ENCODE assay signal across 10 cellular contexts in the genomic region with DNA sequence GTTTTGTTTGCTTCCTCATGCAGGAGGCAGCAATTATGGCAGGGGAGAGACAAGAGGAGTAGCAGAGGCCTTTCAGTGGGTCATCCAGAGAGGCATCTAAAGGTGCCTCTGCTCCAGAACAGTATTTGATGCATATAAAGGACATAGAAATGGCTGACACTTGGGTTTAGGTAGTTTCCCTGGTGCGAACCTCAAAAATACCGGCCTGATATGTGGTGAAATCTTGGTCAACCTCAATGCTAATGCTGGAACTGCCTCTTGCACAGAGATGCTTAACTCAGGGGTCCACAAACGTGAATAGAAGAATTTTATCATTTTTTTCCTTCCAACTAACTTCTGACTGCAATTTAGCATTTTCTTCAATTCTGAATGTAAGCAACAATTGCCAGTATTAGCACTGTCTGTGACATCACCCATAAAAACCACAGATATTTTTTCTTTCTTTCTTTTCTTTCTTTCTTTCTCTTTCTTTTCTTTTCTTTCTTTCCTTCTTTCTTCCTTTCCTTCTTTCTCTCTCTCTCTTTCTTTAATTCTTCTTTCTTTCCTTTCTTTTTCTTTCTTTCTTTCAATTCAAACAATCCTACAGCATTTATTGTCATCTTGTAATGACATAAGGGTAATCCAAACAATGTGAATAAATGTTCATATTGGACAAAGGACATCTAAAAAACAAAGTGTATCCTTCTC.
A peak's percentile ranks its signal among the peaks of the same experiment; 100 is the strongest.
DNase-seq lines count a peak whose midpoint lies in the region; ATAC-seq and TF ChIP-seq lines count a peak whose summit lies in the region.
"Had no signal": no experiment of that assay in that cellular context is flagged by ENCODE, and none has a peak within 500 bp of the region (broad histone marks: within the 10 kb centered on the region; RNA-seq: fewer than 3 reads in every experiment).

No MANE protein-coding gene starts in this region.

- peak overlapping the region; percentile 15 for H3K27ac Mint-ChIP-seq in osteocyte (ENCODE audit: unreplicated experiment)

- TF ChIP-seq CTCF in HEK293 (tag by site-specific recombination; IDR thresholded peaks at IDR 0.05) (no peak), RWPE2 (IDR thresholded peaks at IDR 0.05; ENCODE audit: poor library complexity, severe bottlenecking) (no peak), osteocyte (IDR thresholded peaks at IDR 0.05) (no peak)

- DNase-seq in SKM-1 treated with dmso at 0.1 percent for 144 hours (lab: John Stamatoyannopoulos, UW; ENCODE audit: unreplicated experiment) (peak; percentile 55), SKM-1 (lab: John Stamatoyannopoulos, UW; ENCODE audit: unreplicated experiment) (no peak), RWPE2 (ENCODE audit: low spot score) (no peak), osteocyte (ENCODE audit: extremely low spot score, unreplicated experiment) (no peak), NCI-H1092 treated with DMSO at 0.1 percent for 48 hours (lab: John Stamatoyannopoulos, UW) (no peak), KG1 (lab: John Stamatoyannopoulos, UW) (no peak)

- H3K9me3 ChIP-seq in HEK293 (ENCODE audit: control insufficient read depth, insufficient read depth, low read depth, low read length) (no peaks in the 10 kb centered on the region), RWPE2 (ENCODE audit: severe bottlenecking) (no peaks in the 10 kb centered on the region)
- H3K9me3 ChIP-seq: A549, suprapubic skin had no signal

- H3K27me3 ChIP-seq in RWPE2 (ENCODE audit: insufficient read depth, poor library complexity, severe bottlenecking), result no peaks in the 10 kb centered on the region
- H3K27me3 ChIP-seq: suprapubic skin had no signal

- H3K4me1 Mint-ChIP-seq in osteocyte (ENCODE audit: unreplicated experiment), result peaks cover 19% of the 10 kb centered on the region

- POLR2A ChIA-PET in HEK293 (lab: Yijun Ruan, JAX), result no interaction called here

- no peak for ATAC-seq in RWPE2 (ENCODE audit: low read depth)
- ATAC-seq in GM21381 (IDR thresholded peaks at IDR 0.05; ENCODE audit: unreplicated experiment), result no peak
- ATAC-seq: A549 had no signal

- H3K4me3 ChIP-seq in HEK293 (ENCODE audit: low read depth, low read length), result no peak overlapping the region
- H3K4me3 ChIP-seq in RWPE2 (ENCODE audit: severe bottlenecking), result no peak overlapping the region
- H3K4me3 ChIP-seq: A549, suprapubic skin had no signal

- H3K9me3 Mint-ChIP-seq in osteocyte (ENCODE audit: unreplicated experiment), result no peaks in the 10 kb centered on the region

- H3K27ac ChIP-seq in HEK293 (ENCODE audit: extremely low read depth, low read depth, low read length) (no peak overlapping the region), RWPE2 (ENCODE audit: poor library complexity, severe bottlenecking) (peak overlapping the region; percentile 5)
- H3K27ac ChIP-seq: A549, suprapubic skin had no signal

- H3K36me3 Mint-ChIP-seq in osteocyte (ENCODE audit: unreplicated experiment), result no peaks in the 10 kb centered on the region

- CTCF ChIA-PET in HEK293 (lab: Yijun Ruan, JAX), result interaction anchor here (1.6 kb wide), 1 partner anchor 11 kb away, joined by 10 read pairs; no protein-coding TSS in a partner anchor

- H3K4me1 ChIP-seq in HEK293 (ENCODE audit: control insufficient read depth, insufficient read depth, low read length) (no peaks in the 10 kb centered on the region), RWPE2 (ENCODE audit: insufficient read depth, poor library complexity, severe bottlenecking) (peaks cover 10% of the 10 kb centered on the region)
- H3K4me1 ChIP-seq: A549 had no signal

- H3K4me3 Mint-ChIP-seq in osteocyte (ENCODE audit: unreplicated experiment), result no peak overlapping the region

- no peaks in the 10 kb centered on the region for H3K27me3 Mint-ChIP-seq in osteocyte (ENCODE audit: unreplicated experiment)

- H3K36me3 ChIP-seq in HEK293 (ENCODE audit: control insufficient read depth in 2 of 2, insufficient read depth in 1 of 2, low read length in 2 of 2), result no peaks in the 10 kb centered on the region
- H3K36me3 ChIP-seq in RWPE2 (ENCODE audit: low read depth), result no peaks in the 10 kb centered on the region
- H3K36me3 ChIP-seq: suprapubic skin had no signal

TF ChIP-seq in HEK293, 187 proteins besides CTCF, POLR2A, EP300 and RAD21:
- TF ChIP-seq SETDB1 (IDR thresholded peaks at IDR 0.05; ENCODE audit: insufficient read length, low read length), result no peak
- TF ChIP-seq ZNF366 (tag by site-specific recombination; conservative IDR thresholded peaks at IDR 0.05), result peak; percentile 61; the same call in 1 of the 2 replicates
